In the genomic region with DNA sequence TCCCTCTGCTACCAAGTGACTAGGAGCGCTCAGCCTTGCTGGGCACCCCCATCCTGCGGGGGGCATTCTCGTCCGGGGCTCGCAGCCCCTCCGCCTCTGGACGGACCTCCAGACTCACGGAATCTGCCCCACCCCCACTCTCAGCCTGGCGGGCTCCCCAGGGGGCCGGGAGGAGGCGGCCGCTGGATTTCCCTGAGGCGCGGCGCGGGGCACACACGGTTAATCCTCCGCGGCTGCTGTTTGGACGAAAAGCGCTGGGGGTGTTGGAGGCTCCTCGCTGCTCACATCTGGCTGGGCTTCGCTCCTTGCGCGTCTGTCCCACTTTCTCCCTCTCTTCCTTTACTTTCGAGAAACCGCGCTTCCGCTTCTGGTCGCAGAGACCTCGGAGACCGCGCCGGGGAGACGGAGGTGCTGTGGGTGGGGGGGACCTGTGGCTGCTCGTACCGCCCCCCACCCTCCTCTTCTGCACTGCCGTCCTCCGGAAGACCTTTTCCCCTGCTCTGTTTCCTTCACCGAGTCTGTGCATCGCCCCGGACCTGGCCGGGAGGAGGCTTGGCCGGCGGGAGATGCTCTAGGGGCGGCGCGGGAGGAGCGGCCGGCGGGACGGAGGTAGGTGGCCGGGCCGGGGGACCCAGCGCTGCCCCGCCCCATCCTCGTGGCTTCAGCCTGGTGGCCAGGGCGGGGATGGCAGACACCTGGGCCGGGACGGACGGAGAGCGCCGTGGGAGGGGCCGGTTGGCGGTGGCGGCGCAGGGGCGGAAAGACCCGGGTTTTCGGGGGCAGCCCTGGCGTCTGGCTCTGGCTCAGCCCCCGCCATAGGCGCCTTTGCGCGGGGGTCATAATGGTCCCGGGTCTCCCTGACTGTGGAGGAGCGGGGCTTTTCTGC, we compare ENCODE assay signal across 8 cellular contexts. TPM values are rescaled to one million over a fixed set of nuclear protein-coding genes. Genes with fewer than 3 reads are reported as not detected.
A peak's percentile ranks its signal among the peaks of the same experiment; 100 is the strongest.
DNase-seq lines count a peak whose midpoint lies in the region; ATAC-seq and TF ChIP-seq lines count a peak whose summit lies in the region.

Gene C1QTNF1 (plus strand): TSS at position 284 of the 886 bp plus-strand sequence. CDS start 19,800 bp downstream, outside the sequence.

- peaks cover 13% of the 10 kb centered on the region for H3K4me1 Mint-ChIP-seq in CD14-positive monocyte
- peaks cover 0 to 5% (median 3%) of the 10 kb centered on the region in 3 donors for H3K4me1 Mint-ChIP-seq in IgD-negative memory B cell
- peaks cover 4% of the 10 kb centered on the region for H3K4me1 Mint-ChIP-seq in activated T-helper 1 cell treated with anti-CD3 and anti-CD28 coated beads, Interleukin-12 subunit alpha, Interleukin-12 subunit beta, Interleukin-2, Interleukin-4 antibody, amounts not matched to agents 30 ng/mL and 10 ng/mL and 1 ng/mL, durations not matched to agents 14 hours and 24 hours and 36 hours (ENCODE audit: low read depth)

- no peak within 1 kb of the TSS for H3K4ac ChIP-seq in neuronal stem cell (ENCODE audit: low read length)

- H2BK12ac ChIP-seq in neuronal stem cell (ENCODE audit: low read length) = peak within 1 kb of the TSS; percentile 85

- H3K27me3 Mint-ChIP-seq in CD14-positive monocyte (ENCODE audit: low read depth in 3 of 3) = peaks cover 83 to 92% (median 88%) of the 10 kb centered on the region in 3 donors
- H3K27me3 Mint-ChIP-seq in IgD-negative memory B cell = peaks cover 41% of the 10 kb centered on the region
- peaks cover 53% of the 10 kb centered on the region for H3K27me3 Mint-ChIP-seq in activated T-helper 1 cell treated with anti-CD3 and anti-CD28 coated beads, Interleukin-12 subunit alpha, Interleukin-12 subunit beta, Interleukin-2, Interleukin-4 antibody, amounts not matched to agents 30 ng/mL and 10 ng/mL and 1 ng/mL, durations not matched to agents 14 hours and 24 hours and 36 hours (ENCODE audit: insufficient read depth)

- no peaks in the 10 kb centered on the region for H3K79me1 ChIP-seq in neuronal stem cell (ENCODE audit: low read depth, low read length)

- no peak within 1 kb of the TSS for H2BK120ac ChIP-seq in neuronal stem cell (ENCODE audit: low read depth, low read length)

- H3K36me3 ChIP-seq in neuronal stem cell (replicated peaks in 1 of 2; ENCODE audit: control insufficient read depth in 2 of 2, insufficient read depth in 2 of 2, low read length in 2 of 2) = no peaks in the 10 kb centered on the region

- H3K36me3 Mint-ChIP-seq in CD14-positive monocyte (peaks cover 3 to 4% of the 10 kb centered on the region in 2 donors), IgD-negative memory B cell (peaks cover 2% of the 10 kb centered on the region)
- no peaks in the 10 kb centered on the region for H3K36me3 Mint-ChIP-seq in activated T-helper 1 cell treated with anti-CD3 and anti-CD28 coated beads, Interleukin-12 subunit alpha, Interleukin-12 subunit beta, Interleukin-2, Interleukin-4 antibody, amounts not matched to agents 30 ng/mL and 10 ng/mL and 1 ng/mL, durations not matched to agents 14 hours and 24 hours and 36 hours (ENCODE audit: low read depth)

- H3K9me3 ChIP-seq in neuronal stem cell (replicated peaks in 1 of 2; ENCODE audit: control insufficient read depth in 2 of 2, insufficient read depth in 1 of 2, low read depth in 1 of 2, low read length in 2 of 2) = no peaks in the 10 kb centered on the region

- H2BK15ac ChIP-seq in neuronal stem cell (ENCODE audit: low read length) = peak within 1 kb of the TSS; percentile 56

- no peak within 1 kb of the TSS for H4K91ac ChIP-seq in neuronal stem cell (ENCODE audit: low read depth, low read length, poor library complexity)

- H3K9me3 Mint-ChIP-seq in CD14-positive monocyte = peaks cover 0 to 18% (median 5%) of the 10 kb centered on the region in 7 donors
- no peaks in the 10 kb centered on the region for H3K9me3 Mint-ChIP-seq in IgD-negative memory B cell
- no peaks in the 10 kb centered on the region for H3K9me3 Mint-ChIP-seq in activated T-helper 1 cell treated with anti-CD3 and anti-CD28 coated beads, Interleukin-12 subunit alpha, Interleukin-12 subunit beta, Interleukin-2, Interleukin-4 antibody, amounts not matched to agents 30 ng/mL and 10 ng/mL and 1 ng/mL, durations not matched to agents 14 hours and 24 hours and 36 hours

- H3K27ac ChIP-seq in foreskin keratinocyte (peak within 1 kb of the TSS; percentile 95), neuronal stem cell (replicated peaks; ENCODE audit: low read length) (no peak within 1 kb of the TSS)

- H3K4me3 Mint-ChIP-seq in CD14-positive monocyte = peak within 1 kb of the TSS; percentile 72 to 94
- H3K4me3 Mint-ChIP-seq in IgD-negative memory B cell = peak within 1 kb of the TSS; percentile 22 to 93 (median 82)
- peak within 1 kb of the TSS; percentile 81 for H3K4me3 Mint-ChIP-seq in activated T-helper 1 cell treated with anti-CD3 and anti-CD28 coated beads, Interleukin-12 subunit alpha, Interleukin-12 subunit beta, Interleukin-2, Interleukin-4 antibody, amounts not matched to agents 30 ng/mL and 10 ng/mL and 1 ng/mL, durations not matched to agents 14 hours and 24 hours and 36 hours

- no peak within 1 kb of the TSS for H4K8ac ChIP-seq in neuronal stem cell (ENCODE audit: low read depth, low read length)

- no peak for DNase-seq in CD14-positive monocyte (ENCODE audit: low spot score)
- no peak for DNase-seq in activated T-helper 1 cell treated with anti-CD3 and anti-CD28 coated beads, Interleukin-12 subunit alpha, Interleukin-12 subunit beta, Interleukin-2, Interleukin-4 antibody, amounts not matched to agents 30 ng/mL and 10 ng/mL and 1 ng/mL, durations not matched to agents 14 hours and 24 hours and 36 hours (ENCODE audit: low spot score)
- no peak for DNase-seq in foreskin keratinocyte
- peak; percentile 44 for DNase-seq in neuronal stem cell (ENCODE audit: low spot score)
- DNase-seq in AML-193 (lab: John Stamatoyannopoulos, UW) = no peak

- H3K14ac ChIP-seq in neuronal stem cell (ENCODE audit: low read length) = peak within 1 kb of the TSS; percentile 84

- TF ChIP-seq CTCF in CD14-positive monocyte (IDR thresholded peaks at IDR 0.05) = peak; percentile 25
- peak; percentile 48 for TF ChIP-seq CTCF in foreskin keratinocyte (conservative IDR thresholded peaks at IDR 0.05)

- peak within 1 kb of the TSS in 1 of 7 donors; percentile 69 for H3K27ac Mint-ChIP-seq in CD14-positive monocyte
- H3K27ac Mint-ChIP-seq in IgD-negative memory B cell = peak within 1 kb of the TSS in 1 of 3 donors; percentile 67
- no peak within 1 kb of the TSS for H3K27ac Mint-ChIP-seq in activated T-helper 1 cell treated with anti-CD3 and anti-CD28 coated beads, Interleukin-12 subunit alpha, Interleukin-12 subunit beta, Interleukin-2, Interleukin-4 antibody, amounts not matched to agents 30 ng/mL and 10 ng/mL and 1 ng/mL, durations not matched to agents 14 hours and 24 hours and 36 hours

- no peak for TF ChIP-seq POLR2A in GM18505 (IDR thresholded peaks at IDR 0.05; ENCODE audit: borderline replicate concordance, extremely low read depth, insufficient read depth, insufficient read length)

- H2AK5ac ChIP-seq in neuronal stem cell (ENCODE audit: low read depth, low read length) = peak within 1 kb of the TSS; percentile 56

- ATAC-seq in foreskin keratinocyte = peak; percentile 52
- ATAC-seq in GM18505 (IDR thresholded peaks at IDR 0.05; ENCODE audit: unreplicated experiment) = no peak
- no peak for ATAC-seq in HG03460 (IDR thresholded peaks at IDR 0.05; ENCODE audit: unreplicated experiment)

- H3K4me1 ChIP-seq in foreskin keratinocyte (peaks cover 43% of the 10 kb centered on the region), neuronal stem cell (ENCODE audit: control insufficient read depth in 2 of 2, insufficient read depth in 1 of 2, low read depth in 1 of 2, low read length in 2 of 2) (peaks cover 5 to 10% of the 10 kb centered on the region in 2 donors)

- peak within 1 kb of the TSS; percentile 80 for H2BK5ac ChIP-seq in neuronal stem cell (ENCODE audit: low read length)

- peak within 1 kb of the TSS; percentile 47 for H3K23ac ChIP-seq in neuronal stem cell (ENCODE audit: low read depth, low read length, poor library complexity)

- peak within 1 kb of the TSS; percentile 99 for H3K4me2 ChIP-seq in neuronal stem cell (ENCODE audit: insufficient read depth, low read length, poor library complexity, severe bottlenecking)

- H2AFZ ChIP-seq in neuronal stem cell (ENCODE audit: low read length) = peak within 1 kb of the TSS; percentile 97

- intact Hi-C loops in CD14-positive monocyte (cut with micrococcal nuclease) = no loop called here
- intact Hi-C loops in activated T-helper 1 cell treated with anti-CD3 and anti-CD28 coated beads, Interleukin-12 subunit alpha, Interleukin-12 subunit beta, Interleukin-2, Interleukin-4 antibody, amounts not matched to agents 30 ng/mL and 10 ng/mL and 1 ng/mL, durations not matched to agents 14 hours and 24 hours and 36 hours (cut with micrococcal nuclease) = no loop called here

- peak within 1 kb of the TSS; percentile 92 for H3K18ac ChIP-seq in neuronal stem cell (ENCODE audit: low read length)

- H3K9ac ChIP-seq in neuronal stem cell (ENCODE audit: low read depth, low read length, poor library complexity) = peak within 1 kb of the TSS; percentile 91

- no peaks in the 10 kb centered on the region for H3K27me3 ChIP-seq in foreskin keratinocyte
- H3K27me3 ChIP-seq in neuronal stem cell (ENCODE audit: control insufficient read depth in 3 of 3, insufficient read depth in 3 of 3, low read depth in 1 of 3, low read length in 3 of 3) = peaks cover 0 to 99% (median 15%) of the 10 kb centered on the region in 3 experiments

- WGBS in neuronal stem cell (ENCODE audit: extremely low coverage in 2 of 2, insufficient read length in 2 of 2, insufficient replicate concordance in 1 of 2), 2 donors = no CpG with 5 or more reads among the region's 77 CpGs

- peak within 1 kb of the TSS; percentile 47 to 84 for H3K4me3 ChIP-seq in neuronal stem cell (ENCODE audit: low read length in 2 of 2)

RNA-seq across cellular contexts. Expression of gene C1QTNF1, which starts in this region (rescaled TPM):
- polyA plus RNA-seq in CD14-positive monocyte (not detected), IgD-negative memory B cell (not detected), foreskin keratinocyte (26.0 and 34.5 TPM in 2 replicates)
- not detected in 2 replicates for total RNA-seq in activated T-helper 1 cell treated with anti-CD3 and anti-CD28 coated beads, Interleukin-12 subunit alpha, Interleukin-12 subunit beta, Interleukin-2, Interleukin-4 antibody, amounts not matched to agents 30 ng/mL and 10 ng/mL and 1 ng/mL, durations not matched to agents 14 hours and 24 hours and 36 hours
- total RNA-seq in foreskin keratinocyte = 29.5 and 38.9 TPM in 2 replicates
- 1.3 TPM for polyA plus RNA-seq in neuronal stem cell (2013, experiment 1 of 2)
- polyA plus RNA-seq in neuronal stem cell (2013, experiment 2 of 2) = 1.6 TPM

Comparison
In these comparisons a context has a peak if more than half of its experiments do, and no peak if none do; other contexts are left out.
1. RNA of gene C1QTNF1 (total RNA-seq): 29.5 to 38.9 TPM in foreskin keratinocyte; not detected in activated T-helper 1 cell treated with anti-CD3 and anti-CD28 coated beads, Interleukin-12 subunit alpha, Interleukin-12 subunit beta, Interleukin-2, Interleukin-4 antibody, amounts not matched to agents 30 ng/mL and 10 ng/mL and 1 ng/mL, durations not matched to agents 14 hours and 24 hours and 36 hours; every median in the first group is over 10 times any median in the second.
2. RNA of gene C1QTNF1 (polyA plus RNA-seq): 26.0 to 34.5 TPM in foreskin keratinocyte; not detected in CD14-positive monocyte and not detected in IgD-negative memory B cell (single experiment); every median in the first group is over 10 times any median in the second.
3. Peak in every context shown above with its lines, with median percentiles within 50 percentile points of each other: H3K4me3 Mint-ChIP-seq.